ENCODE assay signal across 8 cellular contexts in genomic region chr3:189132125-189132744, GRCh38. TPM values are rescaled to one million over a fixed set of nuclear protein-coding genes. Genes with fewer than 3 reads are reported as not detected.
DNase-seq lines count a peak whose midpoint lies in the region; ATAC-seq and TF ChIP-seq lines count a peak whose summit lies in the region.

No MANE protein-coding gene starts in this region.

- peaks cover 18% of the 10 kb centered on the region for H3K4me1 Mint-ChIP-seq in Caco-2 (ENCODE audit: low read depth, unreplicated experiment)
- H3K4me1 Mint-ChIP-seq in activated T-cell treated with anti-CD3 and anti-CD28 coated beads, Interleukin-2, amount 50 U/mL, for 24 hours (ENCODE audit: low read depth): peaks cover 32% of the 10 kb centered on the region

- ATAC-seq in HCT116: peak; percentile 93

- peak overlapping the region; percentile 70 for H3K4me2 ChIP-seq in HCT116 (ENCODE audit: low read length)

- H3K27ac Mint-ChIP-seq in Caco-2 (ENCODE audit: unreplicated experiment): peak overlapping the region; percentile 78
- H3K27ac Mint-ChIP-seq in activated T-cell treated with anti-CD3 and anti-CD28 coated beads, Interleukin-2, amount 50 U/mL, for 24 hours: peak overlapping the region; percentile 92

- intact Hi-C loops in Caco-2 (cut with micrococcal nuclease; ENCODE audit: unreplicated experiment): no loop called here
- intact Hi-C loops in HCT116 (cut with micrococcal nuclease): no loop called here

- H3K4me1 ChIP-seq in Caco-2: peaks cover 28% of the 10 kb centered on the region
- H3K4me1 ChIP-seq in HCT116 (ENCODE audit: control insufficient read depth in 1 of 2, insufficient read depth in 2 of 2, low read length in 2 of 2): peaks cover 26 to 29% of the 10 kb centered on the region in 2 experiments

- no peaks in the 10 kb centered on the region for H3K9me2 ChIP-seq in HCT116 (ENCODE audit: insufficient read depth)

- peak overlapping the region; percentile 14 for H2AFZ ChIP-seq in HCT116 (ENCODE audit: low read depth, low read length, poor library complexity, severe bottlenecking)

- BruUV-seq in Caco-2 (replicated peaks; lab: Mats Ljungman, UMichigan): no TSS peak
- no TSS peak for BruUV-seq in HCT116 (replicated peaks; lab: Mats Ljungman, UMichigan)

- no peaks in the 10 kb centered on the region for H3K79me2 ChIP-seq in HCT116 (ENCODE audit: insufficient read depth, low read length)

- H3K9me3 ChIP-seq in Caco-2 (no peaks in the 10 kb centered on the region), HCT116 (ENCODE audit: control insufficient read depth in 1 of 2, insufficient read depth in 1 of 2, low read depth in 1 of 2, low read length in 2 of 2) (no peaks in the 10 kb centered on the region)

- H3K27me3 ChIP-seq in Caco-2 (replicated peaks; ENCODE audit: control insufficient read depth, insufficient read depth, low read length) (no peaks in the 10 kb centered on the region), HCT116 (ENCODE audit: insufficient read depth, low read length) (no peaks in the 10 kb centered on the region)

- peaks cover 5% of the 10 kb centered on the region for H3K36me3 Mint-ChIP-seq in Caco-2 (ENCODE audit: insufficient read depth, unreplicated experiment)
- H3K36me3 Mint-ChIP-seq in activated T-cell treated with anti-CD3 and anti-CD28 coated beads, Interleukin-2, amount 50 U/mL, for 24 hours (ENCODE audit: low read depth): peaks cover 10% of the 10 kb centered on the region

- no peaks in the 10 kb centered on the region for H4K20me1 ChIP-seq in HCT116 (ENCODE audit: insufficient read depth)

- H3K27me3 Mint-ChIP-seq in Caco-2 (ENCODE audit: insufficient read depth, unreplicated experiment): no peaks in the 10 kb centered on the region
- H3K27me3 Mint-ChIP-seq in activated T-cell treated with anti-CD3 and anti-CD28 coated beads, Interleukin-2, amount 50 U/mL, for 24 hours: no peaks in the 10 kb centered on the region

- H3K36me3 ChIP-seq in Caco-2 (ENCODE audit: control insufficient read depth, insufficient read depth, low read length) (no peaks in the 10 kb centered on the region), HCT116 (ENCODE audit: control insufficient read depth in 1 of 2, insufficient read depth in 2 of 2, low read length in 2 of 2) (no peaks in the 10 kb centered on the region)

- no peak for TF ChIP-seq POLR2A in HCT116 (IDR thresholded peaks at IDR 0.05; ENCODE audit: borderline replicate concordance, extremely low read depth, insufficient read depth, insufficient read length)

- RAD21 ChIA-PET in HCT116 (lab: Charles Lee; ENCODE audit: low non-redundant PET in 1 of 2, low total read pairs in 2 of 2, uncharacterized antibody in 2 of 2, unreplicated experiment in 2 of 2): interaction anchor here in 1 of 2 experiments (0.6 kb wide), 1 partner anchor 1071 kb away, joined by 3 read pairs; no protein-coding TSS in a partner anchor

- H3K4me3 Mint-ChIP-seq in Caco-2 (ENCODE audit: unreplicated experiment): peak overlapping the region; percentile 44
- H3K4me3 Mint-ChIP-seq in activated T-cell treated with anti-CD3 and anti-CD28 coated beads, Interleukin-2, amount 50 U/mL, for 24 hours: peak overlapping the region; percentile 56

- 0 out of 2 replicates have a peak, but pooled peaks have one; percentile 3 for TF ChIP-seq RAD21 in HCT116 (IDR thresholded peaks at IDR 0.05; ENCODE audit: low read depth)

- H3K9me3 Mint-ChIP-seq in Caco-2 (ENCODE audit: unreplicated experiment): peaks cover 11% of the 10 kb centered on the region
- peaks cover 9% of the 10 kb centered on the region for H3K9me3 Mint-ChIP-seq in activated T-cell treated with anti-CD3 and anti-CD28 coated beads, Interleukin-2, amount 50 U/mL, for 24 hours

- peak overlapping the region; percentile 31 for H3K9ac ChIP-seq in HCT116 (ENCODE audit: low read length)

- DNase-seq in Caco-2: peak; percentile 31 to 50
- DNase-seq in HCT116 (ENCODE audit: low read depth, low spot score): peak; percentile 93
- DNase-seq in NOMO-1 (lab: John Stamatoyannopoulos, UW; ENCODE audit: unreplicated experiment in 2 of 2): peak; percentile 83 to 94
- peak; percentile 71 for DNase-seq in activated T-cell treated with anti-CD3 and anti-CD28 coated beads, Interleukin-2, amount 50 U/mL, for 24 hours
- peak; percentile 54 for DNase-seq in glomerular endothelial cell (ENCODE audit: extremely low read depth, low read depth, low spot score)
- DNase-seq in stimulated activated CD4-positive, alpha-beta T cell treated with anti-CD3 and anti-CD28 coated beads, Interleukin-12 subunit alpha, Interleukin-12 subunit beta, amount 100 ng/mL, for 48 hours (ENCODE audit: low read depth in 2 of 3, low spot score in 1 of 3): peak; percentile 57 to 66 (median 65)
- no peak for DNase-seq in GM03348 (ENCODE audit: low spot score)
- DNase-seq in germinal center (ENCODE audit: low spot score): no peak

- POLR2A ChIA-PET in Caco-2 (lab: Charles Lee): no interaction called here
- POLR2A ChIA-PET in HCT116 (lab: Charles Lee): no interaction called here

- H3K27ac ChIP-seq in HCT116 (ENCODE audit: low read depth, low read length): peak overlapping the region; percentile 53

- H3K4me3 ChIP-seq in Caco-2 (ENCODE audit: low read depth, low read length) (no peak overlapping the region), HCT116 (replicated peaks in 1 of 2; ENCODE audit: low read depth in 1 of 2, low read length in 2 of 2) (peak overlapping the region in 1 of 2 experiments; percentile 33; a peak in 2 of 4 replicates)

- CTCF ChIA-PET in Caco-2 (lab: Charles Lee): no interaction called here
- CTCF ChIA-PET in HCT116 (lab: Charles Lee): interaction anchor here (1.5 kb wide), 1 partner anchor 1391 kb away, joined by 4 read pairs; no protein-coding TSS in a partner anchor

- TF ChIP-seq CTCF in Caco-2 (IDR thresholded peaks at IDR 0.05; ENCODE audit: insufficient read depth in 1 of 2, low read depth in 1 of 2, low read length in 1 of 2, severe bottlenecking in 1 of 2, unreplicated experiment in 1 of 2) (no peak), HCT116 (IDR thresholded peaks at IDR 0.05 in 2 of 3, conservative IDR thresholded peaks at IDR 0.05 in 1 of 3; ENCODE audit: borderline replicate concordance in 1 of 3, insufficient read depth in 1 of 3, low read depth in 2 of 3, low read length in 2 of 3) (no peak)

TF ChIP-seq in HCT116, 20 proteins besides CTCF, POLR2A, EP300 and RAD21 (continues in another document):
- TF ChIP-seq POLR2AphosphoS5 (IDR thresholded peaks at IDR 0.05; ENCODE audit: low read depth, low read length): peak; percentile 52; the same call in 1 of the 2 replicates
- TF ChIP-seq MAX (IDR thresholded peaks at IDR 0.05): peak; percentile 90
- TF ChIP-seq, protein P1, sequence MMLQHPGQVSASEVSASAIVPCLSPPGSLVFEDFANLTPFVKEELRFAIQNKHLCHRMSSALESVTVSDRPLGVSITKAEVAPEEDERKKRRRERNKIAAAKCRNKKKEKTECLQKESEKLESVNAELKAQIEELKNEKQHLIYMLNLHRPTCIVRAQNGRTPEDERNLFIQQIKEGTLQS (IDR thresholded peaks at IDR 0.05): peak; percentile 67; the same call in 1 of the 2 replicates
- TF ChIP-seq, protein P2, sequence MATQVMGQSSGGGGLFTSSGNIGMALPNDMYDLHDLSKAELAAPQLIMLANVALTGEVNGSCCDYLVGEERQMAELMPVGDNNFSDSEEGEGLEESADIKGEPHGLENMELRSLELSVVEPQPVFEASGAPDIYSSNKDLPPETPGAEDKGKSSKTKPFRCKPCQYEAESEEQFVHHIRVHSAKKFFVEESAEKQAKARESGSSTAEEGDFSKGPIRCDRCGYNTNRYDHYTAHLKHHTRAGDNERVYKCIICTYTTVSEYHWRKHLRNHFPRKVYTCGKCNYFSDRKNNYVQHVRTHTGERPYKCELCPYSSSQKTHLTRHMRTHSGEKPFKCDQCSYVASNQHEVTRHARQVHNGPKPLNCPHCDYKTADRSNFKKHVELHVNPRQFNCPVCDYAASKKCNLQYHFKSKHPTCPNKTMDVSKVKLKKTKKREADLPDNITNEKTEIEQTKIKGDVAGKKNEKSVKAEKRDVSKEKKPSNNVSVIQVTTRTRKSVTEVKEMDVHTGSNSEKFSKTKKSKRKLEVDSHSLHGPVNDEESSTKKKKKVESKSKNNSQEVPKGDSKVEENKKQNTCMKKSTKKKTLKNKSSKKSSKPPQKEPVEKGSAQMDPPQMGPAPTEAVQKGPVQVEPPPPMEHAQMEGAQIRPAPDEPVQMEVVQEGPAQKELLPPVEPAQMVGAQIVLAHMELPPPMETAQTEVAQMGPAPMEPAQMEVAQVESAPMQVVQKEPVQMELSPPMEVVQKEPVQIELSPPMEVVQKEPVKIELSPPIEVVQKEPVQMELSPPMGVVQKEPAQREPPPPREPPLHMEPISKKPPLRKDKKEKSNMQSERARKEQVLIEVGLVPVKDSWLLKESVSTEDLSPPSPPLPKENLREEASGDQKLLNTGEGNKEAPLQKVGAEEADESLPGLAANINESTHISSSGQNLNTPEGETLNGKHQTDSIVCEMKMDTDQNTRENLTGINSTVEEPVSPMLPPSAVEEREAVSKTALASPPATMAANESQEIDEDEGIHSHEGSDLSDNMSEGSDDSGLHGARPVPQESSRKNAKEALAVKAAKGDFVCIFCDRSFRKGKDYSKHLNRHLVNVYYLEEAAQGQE (IDR thresholded peaks at IDR 0.05; ENCODE audit: low read depth): no peak
- peak; percentile 86 for TF ChIP-seq SRF (IDR thresholded peaks at IDR 0.05; ENCODE audit: low read depth)
- TF ChIP-seq ELF1 (IDR thresholded peaks at IDR 0.05; ENCODE audit: borderline replicate concordance, low read depth): peak; percentile 41; the same call in 1 of the 2 replicates
- no peak for TF ChIP-seq EZH2 (IDR thresholded peaks at IDR 0.05)
- TF ChIP-seq ZBTB33 (IDR thresholded peaks at IDR 0.05; ENCODE audit: extremely low read depth, insufficient replicate concordance, low read length): peak; percentile 68

RNA-seq across cellular contexts. Expression of gene TPRG1, which starts 39.5 kb away (rescaled TPM):
- total RNA-seq in Caco-2 (2022) (1.5 and 1.6 TPM in 2 replicates), HCT116 (2021; ENCODE audit: unreplicated experiment) (2.8 TPM), glomerular endothelial cell (0.53 TPM in 1 of 2 replicates, not detected in the other)
- polyA plus RNA-seq in HCT116 (2012): 1.9 and 2.2 TPM in 2 replicates

Comparison
In these comparisons a context has a peak if more than half of its experiments do, and no peak if none do; other contexts are left out.
1. DNase-seq: peak in Caco-2 (2 of 2), HCT116 (single experiment), NOMO-1 (2 of 2), activated T-cell treated with anti-CD3 and anti-CD28 coated beads, Interleukin-2, amount 50 U/mL, for 24 hours (single experiment), glomerular endothelial cell (single experiment) and stimulated activated CD4-positive, alpha-beta T cell treated with anti-CD3 and anti-CD28 coated beads, Interleukin-12 subunit alpha, Interleukin-12 subunit beta, amount 100 ng/mL, for 48 hours (3 of 3); none in GM03348 (single experiment) and germinal center (single experiment).